11 cellular contexts compared by ENCODE assay signal in genomic region chr17:67830440-67830839, GRCh38. TPM values are rescaled to one million over a fixed set of nuclear protein-coding genes. Genes with fewer than 3 reads are reported as not detected.
A peak's percentile ranks its signal among the peaks of the same experiment; 100 is the strongest.
DNase-seq lines count a peak whose midpoint lies in the region; ATAC-seq and TF ChIP-seq lines count a peak whose summit lies in the region.
"Had no signal": no experiment of that assay in that cellular context is flagged by ENCODE, and none has a peak within 500 bp of the region (broad histone marks: within the 10 kb centered on the region; RNA-seq: fewer than 3 reads in every experiment).

No MANE protein-coding gene starts in this region.

- 60% methylated on average over 3 of the region's 6 CpGs; no CpG with 5 or more reads in 1 of the 2 experiments for WGBS in IMR-90 (ENCODE audit: extremely low coverage in 2 of 2, insufficient read length in 1 of 2), 2 experiments
- 49% methylated on average over 6 of the region's 6 CpGs for WGBS in suprapubic skin

- H2BK5ac ChIP-seq in IMR-90 (ENCODE audit: low read depth, low read length, poor library complexity, severe bottlenecking), result no peak overlapping the region

- H3K9me3 Mint-ChIP-seq in nephron, result no peaks in the 10 kb centered on the region
- H3K9me3 Mint-ChIP-seq: dendritic cell treated with granulocyte-macrophage colony-stimulating factor and Interleukin-4, amounts not matched to agents 40 ng/mL and 50 ng/mL, for 4 days had no signal

- H3K36me3 ChIP-seq in DOHH2 (ENCODE audit: control insufficient read depth, low read length) (peaks cover 75% of the 10 kb centered on the region), IMR-90 (ENCODE audit: control insufficient read depth, insufficient read depth, low read length) (peaks cover 2% of the 10 kb centered on the region; the same call in 1 of the 2 replicates), endocrine pancreas (ENCODE audit: control insufficient read depth, insufficient read depth, low read length) (no peaks in the 10 kb centered on the region), A673 (ENCODE audit: insufficient read depth, low read length, poor library complexity, severe bottlenecking) (peaks cover 4% of the 10 kb centered on the region), suprapubic skin (no peaks in the 10 kb centered on the region)

- no peak overlapping the region for H3K4ac ChIP-seq in IMR-90 (ENCODE audit: low read depth, low read length)

- no peak overlapping the region for H2BK120ac ChIP-seq in IMR-90 (ENCODE audit: low read depth, low read length)

- peak; percentile 10; the same call in 1 of the 2 replicates for ATAC-seq in IMR-90 (ENCODE audit: low read depth)
- ATAC-seq in HG03354 (IDR thresholded peaks at IDR 0.05; ENCODE audit: poor library complexity, severe bottlenecking, unreplicated experiment), result no peak

- H3F3A ChIP-seq in DOHH2 (ENCODE audit: control insufficient read depth, insufficient read depth), result no peaks in the 10 kb centered on the region

- H3K9me2 ChIP-seq in DOHH2 (replicated peaks; ENCODE audit: control insufficient read depth, low read length), result no peaks in the 10 kb centered on the region

- H2AK9ac ChIP-seq in IMR-90 (replicated peaks; ENCODE audit: low read depth, low read length, poor library complexity), result no peak overlapping the region

- H3K27ac Mint-ChIP-seq in nephron, result peak overlapping the region in 2 of 3 experiments; percentile 3 to 11
- H3K27ac Mint-ChIP-seq: dendritic cell treated with granulocyte-macrophage colony-stimulating factor and Interleukin-4, amounts not matched to agents 40 ng/mL and 50 ng/mL, for 4 days had no signal

- no peak overlapping the region for H3K56ac ChIP-seq in IMR-90 (ENCODE audit: extremely low read depth, insufficient read depth, low read length)

- H3K27me3 Mint-ChIP-seq in nephron (ENCODE audit: low read depth), result no peaks in the 10 kb centered on the region
- H3K27me3 Mint-ChIP-seq: dendritic cell treated with granulocyte-macrophage colony-stimulating factor and Interleukin-4, amounts not matched to agents 40 ng/mL and 50 ng/mL, for 4 days had no signal

- TF ChIP-seq EP300 in suprapubic skin (IDR thresholded peaks at IDR 0.05), result no peak

- H3K14ac ChIP-seq in IMR-90 (replicated peaks; ENCODE audit: low read depth, low read length), result 0 out of 2 replicates have a peak overlapping the region, but pooled peaks have one; percentile 44

- no peak overlapping the region for H2AFZ ChIP-seq in IMR-90 (replicated peaks; ENCODE audit: low read length, poor library complexity)
- H2AFZ ChIP-seq: parathyroid adenoma had no signal

- H3K18ac ChIP-seq in IMR-90 (ENCODE audit: low read depth, low read length), result no peak overlapping the region

- no peak for TF ChIP-seq RAD21 in IMR-90 (IDR thresholded peaks at IDR 0.05; ENCODE audit: low read length)

- H3K4me3 Mint-ChIP-seq in nephron, result no peak overlapping the region
- H3K4me3 Mint-ChIP-seq: dendritic cell treated with granulocyte-macrophage colony-stimulating factor and Interleukin-4, amounts not matched to agents 40 ng/mL and 50 ng/mL, for 4 days had no signal

- H3K4me2 ChIP-seq in DOHH2 (ENCODE audit: low read length) (peak overlapping the region; percentile 62), IMR-90 (ENCODE audit: low read depth, low read length) (peak overlapping the region; percentile 60)

- POLR2A ChIA-PET in IMR-90 (lab: Charles Lee; ENCODE audit: unreplicated experiment) (no interaction called here), A673 (lab: Charles Lee; ENCODE audit: low non-redundant PET) (no interaction called here)

- BruUV-seq in IMR-90 (replicated peaks; lab: Mats Ljungman, UMichigan) (no TSS peak), A673 (replicated peaks; lab: Mats Ljungman, UMichigan) (no TSS peak)

- in situ Hi-C loops in IMR-90 (cut with MboI; ENCODE audit: low sequenced_read_pairs), result no loop called here

- no peak overlapping the region for H3K27ac ChIP-seq in DOHH2 (ENCODE audit: low read depth, low read length)
- no peak overlapping the region for H3K27ac ChIP-seq in IMR-90 (ENCODE audit: insufficient read depth, low read length)
- H3K27ac ChIP-seq in A673 (ENCODE audit: low read depth, low read length, poor library complexity, severe bottlenecking), result no peak overlapping the region
- no peak overlapping the region for H3K27ac ChIP-seq in suprapubic skin
- H3K27ac ChIP-seq: parathyroid adenoma had no signal

- peaks cover 96% of the 10 kb centered on the region for H3K79me2 ChIP-seq in DOHH2 (ENCODE audit: control insufficient read depth, low read length)

- CTCF ChIA-PET in IMR-90 (lab: Yijun Ruan, JAX) (no interaction called here), A673 (lab: Charles Lee) (no interaction called here)

- H3K9me3 ChIP-seq in DOHH2 (ENCODE audit: control insufficient read depth, insufficient read depth, low read length) (no peaks in the 10 kb centered on the region), IMR-90 (ENCODE audit: control insufficient read depth, insufficient read depth, low read length) (no peaks in the 10 kb centered on the region), endocrine pancreas (ENCODE audit: control insufficient read depth, low read length) (no peaks in the 10 kb centered on the region), A673 (ENCODE audit: low read depth, low read length, poor library complexity, severe bottlenecking) (no peaks in the 10 kb centered on the region), suprapubic skin (no peaks in the 10 kb centered on the region)

- H3K36me3 Mint-ChIP-seq in nephron (ENCODE audit: low read depth), result peaks cover 15% of the 10 kb centered on the region

- peaks cover 11 to 61% of the 10 kb centered on the region in 2 experiments for H3K79me1 ChIP-seq in IMR-90 (ENCODE audit: low read depth in 1 of 2, low read length in 2 of 2)

- H3K9me1 ChIP-seq in IMR-90 (ENCODE audit: insufficient read depth, low read length), result peaks cover 10% of the 10 kb centered on the region

- dilution Hi-C loops in IMR-90 (cut with HindIII; ENCODE audit: low sequenced_read_pairs, unreplicated experiment), result no loop called here

- H3K4me3 ChIP-seq in DOHH2 (ENCODE audit: low read length), result peak overlapping the region; percentile 83
- H3K4me3 ChIP-seq in IMR-90 (ENCODE audit: insufficient read depth, low read depth, low read length), result no peak overlapping the region
- H3K4me3 ChIP-seq in endocrine pancreas (ENCODE audit: control insufficient read depth, insufficient read depth, low read length), result peak overlapping the region; percentile 10
- no peak overlapping the region for H3K4me3 ChIP-seq in A673 (ENCODE audit: low read depth, low read length, poor library complexity, severe bottlenecking)
- H3K4me3 ChIP-seq in suprapubic skin, result no peak overlapping the region

- DNase-seq in IMR-90 (no peak), A673 (ENCODE audit: low spot score) (no peak), suprapubic skin (ENCODE audit: low spot score in 2 of 2) (no peak)
- no peak for DNase-seq in activated CD8-positive, alpha-beta memory T cell treated with anti-CD3 and anti-CD28 coated beads for 24 hours
- DNase-seq: OCI-M1 had no signal

- H2BK20ac ChIP-seq in IMR-90 (ENCODE audit: low read depth, low read length), result no peak overlapping the region

- intact Hi-C loops in IMR-90 (cut with micrococcal nuclease) (no loop called here), A673 (cut with micrococcal nuclease; ENCODE audit: unreplicated experiment) (no loop called here)

- H4K5ac ChIP-seq in IMR-90 (ENCODE audit: low read depth, low read length), result no peak overlapping the region

- no peak overlapping the region for H3K23ac ChIP-seq in IMR-90 (ENCODE audit: low read depth, low read length)

- H3K27me3 ChIP-seq in DOHH2 (ENCODE audit: control insufficient read depth, low read length) (no peaks in the 10 kb centered on the region), IMR-90 (ENCODE audit: control insufficient read depth, insufficient read depth, low read length) (no peaks in the 10 kb centered on the region), endocrine pancreas (ENCODE audit: control insufficient read depth, insufficient read depth, low read length) (no peaks in the 10 kb centered on the region), A673 (replicated peaks; ENCODE audit: insufficient read depth, low read depth, low read length, poor library complexity) (no peaks in the 10 kb centered on the region), suprapubic skin (no peaks in the 10 kb centered on the region)

- peaks cover 27% of the 10 kb centered on the region for H4K20me1 ChIP-seq in DOHH2 (ENCODE audit: control insufficient read depth, insufficient read depth, low read depth, low read length)
- H4K20me1 ChIP-seq in IMR-90 (ENCODE audit: insufficient read depth, low read length), result peaks cover 42% of the 10 kb centered on the region

- TF ChIP-seq POLR2A in IMR-90 (IDR thresholded peaks at IDR 0.05; ENCODE audit: low read depth, low read length) (no peak), suprapubic skin (IDR thresholded peaks at IDR 0.05) (no peak)

- peaks cover 51% of the 10 kb centered on the region for H3K4me1 Mint-ChIP-seq in nephron

- H4K91ac ChIP-seq in IMR-90 (ENCODE audit: insufficient read depth, low read depth, low read length), result no peak overlapping the region

- no peak overlapping the region for H4K8ac ChIP-seq in IMR-90 (ENCODE audit: low read depth in 2 of 2, low read length in 2 of 2)

- H2AK5ac ChIP-seq in IMR-90 (ENCODE audit: low read depth, low read length), result no peak overlapping the region

- H3K4me1 ChIP-seq in DOHH2 (ENCODE audit: control insufficient read depth, low read length) (peaks cover 68% of the 10 kb centered on the region), IMR-90 (ENCODE audit: control insufficient read depth, insufficient read depth, low read length) (peaks cover 13% of the 10 kb centered on the region), endocrine pancreas (ENCODE audit: control insufficient read depth, insufficient read depth, low read length) (peaks cover 24% of the 10 kb centered on the region), A673 (ENCODE audit: insufficient read depth, low read length, poor library complexity, severe bottlenecking) (peaks cover 21% of the 10 kb centered on the region), suprapubic skin (peaks cover 54% of the 10 kb centered on the region)

- no peak overlapping the region for H2BK15ac ChIP-seq in IMR-90 (ENCODE audit: low read depth, low read length)

- H3K9ac ChIP-seq in IMR-90 (ENCODE audit: low read depth, low read length), result no peak overlapping the region
- H3K9ac ChIP-seq in endocrine pancreas (ENCODE audit: control insufficient read depth, insufficient read depth, low read length), result no peak overlapping the region
- H3K9ac ChIP-seq: parathyroid adenoma had no signal

- TF ChIP-seq CTCF in DOHH2 (IDR thresholded peaks at IDR 0.05; ENCODE audit: low read depth, low read length, poor library complexity, severe bottlenecking) (no peak), IMR-90 (conservative IDR thresholded peaks at IDR 0.05; ENCODE audit: low read depth, low read length) (no peak), nephron (IDR thresholded peaks at IDR 0.05; ENCODE audit: unreplicated experiment in 3 of 3) (no peak), A673 (conservative IDR thresholded peaks at IDR 0.05; ENCODE audit: low read depth, low read length) (no peak), suprapubic skin (IDR thresholded peaks at IDR 0.05) (no peak)

RNA-seq across cellular contexts. Expression of gene BPTF, which starts 5.1 kb away (rescaled TPM):
- 32.3 and 44.4 TPM in 2 replicates for total RNA-seq in IMR-90 (2012; rRNA removed)
- 35.7 and 36.7 TPM in 2 replicates for polyA plus RNA-seq in IMR-90 (2012; rRNA removed)
- polyA plus RNA-seq in IMR-90 (2012; cell fraction: cytosol; rRNA removed), result 9.4 and 16.5 TPM in 2 replicates
- 43.4 and 66.0 TPM in 2 replicates for polyA plus RNA-seq in IMR-90 (2012; cell fraction: nucleus; rRNA removed; ENCODE audit: low replicate concordance)
- total RNA-seq in A673 (2021), result 108 and 109 TPM in 2 replicates
- total RNA-seq in suprapubic skin, result 100 to 1,000 TPM in 2 of 4 donors, 10 to 100 TPM in 2; 67.6 to 213 (median 102) TPM

Comparison
In these comparisons a context has a peak if more than half of its experiments do, and no peak if none do; other contexts are left out.
1. H3K4me3 ChIP-seq: peak in DOHH2 (single experiment) and endocrine pancreas (single experiment); none in IMR-90 (single experiment), A673 (single experiment) and suprapubic skin (single experiment).